Comparison of ENCODE assay signal across 19 cellular contexts in the genomic region with DNA sequence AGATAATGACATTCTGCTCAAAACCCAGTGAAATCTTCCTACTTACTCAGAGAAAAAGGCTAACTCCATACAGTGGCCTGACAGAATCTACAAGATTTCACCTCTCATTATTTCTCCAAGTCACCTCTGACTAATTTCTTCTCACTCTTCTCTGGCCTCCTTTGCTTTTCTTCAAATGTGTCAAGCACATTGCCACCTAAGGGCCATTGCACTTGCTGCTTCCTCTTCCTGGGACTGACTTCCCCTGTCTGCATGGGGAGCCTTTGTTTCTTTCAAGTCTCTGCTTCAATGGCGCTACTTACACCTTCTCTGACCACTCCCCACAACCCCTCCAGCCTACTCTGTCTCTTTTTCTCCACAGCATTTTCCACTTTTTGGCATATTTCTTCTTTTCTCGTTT. TPM values are rescaled to one million over a fixed set of nuclear protein-coding genes. Genes with fewer than 3 reads are reported as not detected.
DNase-seq lines count a peak whose midpoint lies in the region; ATAC-seq, FAIRE-seq and TF ChIP-seq lines count a peak whose summit lies in the region.
"Had no signal": no experiment of that assay in that cellular context is flagged by ENCODE, and none has a peak within 500 bp of the region (broad histone marks: within the 10 kb centered on the region; RNA-seq: fewer than 3 reads in every experiment).

No MANE protein-coding gene starts in this region.

- no peak overlapping the region for H3K27ac ChIP-seq in GM12878 (ENCODE audit: control insufficient read depth, insufficient read depth)

- peaks cover 2 to 4% of the 10 kb centered on the region in 2 donors for H3K36me3 Mint-ChIP-seq in activated T-cell treated with anti-CD3 and anti-CD28 coated beads, Interleukin-2, amount 50 U/mL, for 72 hours (ENCODE audit: insufficient read depth in 2 of 2)
- H3K36me3 Mint-ChIP-seq in stimulated activated effector memory CD8-positive, alpha-beta T cell treated with anti-CD3 and anti-CD28 coated beads, Interleukin-12 subunit alpha, Interleukin-12 subunit beta, amount 100 ng/mL, for 72 hours, result no peaks in the 10 kb centered on the region
- peaks cover 0 to 10% (median 4%) of the 10 kb centered on the region in 3 donors for H3K36me3 Mint-ChIP-seq in immature natural killer cell

- no TSS peak for BruUV-seq in GM12878 (replicated peaks; lab: Mats Ljungman, UMichigan)

- WGBS in GM12878 (ENCODE audit: insufficient coverage, insufficient replicate concordance, low lambda C conversion rate, missing lambda C conversion rate), result 61% methylated on average over 2 of the region's 2 CpGs

- TF ChIP-seq CTCF in GM12878 (IDR thresholded peaks at IDR 0.05 in 2 of 3, conservative IDR thresholded peaks at IDR 0.05 in 1 of 3; ENCODE audit: control insufficient read depth in 2 of 3, extremely low read depth in 1 of 3, insufficient read depth in 1 of 3, low read depth in 3 of 3, low read length in 3 of 3), result no peak

- H3K36me3 ChIP-seq in GM12878 (ENCODE audit: control insufficient read depth in 2 of 2, insufficient read depth in 2 of 2, low read length in 1 of 2), result no peaks in the 10 kb centered on the region
- H3K36me3 ChIP-seq: HAP-1 had no signal

- H3K4me3 Mint-ChIP-seq in activated T-cell treated with anti-CD3 and anti-CD28 coated beads, Interleukin-2, amount 50 U/mL, for 72 hours, result no peak overlapping the region
- H3K4me3 Mint-ChIP-seq in stimulated activated effector memory CD8-positive, alpha-beta T cell treated with anti-CD3 and anti-CD28 coated beads, Interleukin-12 subunit alpha, Interleukin-12 subunit beta, amount 100 ng/mL, for 72 hours, result no peak overlapping the region
- H3K4me3 Mint-ChIP-seq in immature natural killer cell, result no peak overlapping the region
- H3K4me3 Mint-ChIP-seq: CD14-positive monocyte had no signal

- no peaks in the 10 kb centered on the region for H3K27me3 Mint-ChIP-seq in activated T-cell treated with anti-CD3 and anti-CD28 coated beads, Interleukin-2, amount 50 U/mL, for 72 hours (ENCODE audit: low read depth)
- H3K27me3 Mint-ChIP-seq in immature natural killer cell (ENCODE audit: low read depth in 3 of 3), result peaks cover 0 to 2% (median 0%) of the 10 kb centered on the region in 3 donors

- H3K4me3 ChIP-seq in GM12878, result no peak overlapping the region
- H3K4me3 ChIP-seq: HAP-1 had no signal

- TF ChIP-seq EP300 in GM12878 (IDR thresholded peaks at IDR 0.05; ENCODE audit: borderline replicate concordance in 1 of 2, control insufficient read depth in 1 of 2, low read depth in 2 of 2, low read length in 2 of 2), result no peak

- FAIRE-seq in GM12878 (lab: Jason Lieb, UNC), result no peak

- no peak overlapping the region for H3K9ac ChIP-seq in GM12878 (ENCODE audit: control insufficient read depth, insufficient read depth, low read length)

- no peak overlapping the region for H3K27ac Mint-ChIP-seq in activated T-cell treated with anti-CD3 and anti-CD28 coated beads, Interleukin-2, amount 50 U/mL, for 72 hours
- H3K27ac Mint-ChIP-seq in stimulated activated effector memory CD8-positive, alpha-beta T cell treated with anti-CD3 and anti-CD28 coated beads, Interleukin-12 subunit alpha, Interleukin-12 subunit beta, amount 100 ng/mL, for 72 hours, result no peak overlapping the region
- no peak overlapping the region for H3K27ac Mint-ChIP-seq in immature natural killer cell
- H3K27ac Mint-ChIP-seq: CD14-positive monocyte had no signal

- in situ Hi-C loops in GM12878 (cut with MboI), result loop anchor here (25.0 kb wide), 1 partner anchor 1521 kb away; a partner anchor contains a TSS

- peaks cover 23% of the 10 kb centered on the region for H3K4me1 Mint-ChIP-seq in activated T-cell treated with anti-CD3 and anti-CD28 coated beads, Interleukin-2, amount 50 U/mL, for 72 hours (ENCODE audit: low read depth)
- H3K4me1 Mint-ChIP-seq in stimulated activated effector memory CD8-positive, alpha-beta T cell treated with anti-CD3 and anti-CD28 coated beads, Interleukin-12 subunit alpha, Interleukin-12 subunit beta, amount 100 ng/mL, for 72 hours, result peaks cover 18% of the 10 kb centered on the region
- H3K4me1 Mint-ChIP-seq in immature natural killer cell, result peaks cover 24 to 33% of the 10 kb centered on the region in 2 donors

- TF ChIP-seq RAD21 in GM12878 (IDR thresholded peaks at IDR 0.05; ENCODE audit: insufficient read depth, low read depth, low read length), result no peak

- SMC1A ChIA-PET in GM12878 (lab: Charles Lee; ENCODE audit: uncharacterized antibody, unreplicated experiment), result interaction anchor here (1.3 to 9.9 kb wide), 6 partner anchors 10 to 35 kb away, joined by 3 to 152 read pairs (median 6); a partner anchor contains a TSS

- peaks cover 0 to 5% of the 10 kb centered on the region in 2 donors for H3K9me3 Mint-ChIP-seq in activated T-cell treated with anti-CD3 and anti-CD28 coated beads, Interleukin-2, amount 50 U/mL, for 72 hours
- H3K9me3 Mint-ChIP-seq in stimulated activated effector memory CD8-positive, alpha-beta T cell treated with anti-CD3 and anti-CD28 coated beads, Interleukin-12 subunit alpha, Interleukin-12 subunit beta, amount 100 ng/mL, for 72 hours, result peaks cover 4% of the 10 kb centered on the region
- H3K9me3 Mint-ChIP-seq in immature natural killer cell, result no peaks in the 10 kb centered on the region

- TF ChIP-seq POLR2A in GM12878 (IDR thresholded peaks at IDR 0.05; ENCODE audit: low read depth, low read length), result no peak

- CTCF ChIA-PET in GM12878 (lab: Yijun Ruan, JAX), result interaction anchor here (1.5 to 1.6 kb wide), 2 partner anchors 10 to 13 kb away, joined by 4 to 6 read pairs; no protein-coding TSS in a partner anchor

- H3K79me2 ChIP-seq in GM12878 (ENCODE audit: control insufficient read depth, insufficient read depth, low read length), result no peaks in the 10 kb centered on the region

- H2AFZ ChIP-seq in GM12878 (ENCODE audit: control insufficient read depth, low read depth, low read length), result no peak overlapping the region

- no peak overlapping the region for H3K4me2 ChIP-seq in GM12878 (ENCODE audit: control insufficient read depth, insufficient read depth)

- RAD21 ChIA-PET in GM12878 (lab: Charles Lee; ENCODE audit: unreplicated experiment), result no interaction called here

- POLR2A ChIA-PET in GM12878 (lab: Charles Lee), result interaction anchor here (0.9 to 1.0 kb wide), 2 partner anchors 13 to 35 kb away, joined by 3 read pairs; no protein-coding TSS in a partner anchor

- H3K9me3 ChIP-seq in GM12878 (replicated peaks; ENCODE audit: control insufficient read depth, insufficient read depth, low read length), result peaks cover 1% of the 10 kb centered on the region; the same call in 1 of the 3 replicates
- H3K9me3 ChIP-seq: HAP-1 had no signal

- ATAC-seq in activated T-cell treated with anti-CD3 and anti-CD28 coated beads, Interleukin-2, amount 50 U/mL, for 72 hours (replicated peaks in 1 of 2), result peak; percentile 52 to 54
- ATAC-seq in GM12878, result peak; percentile 38
- ATAC-seq in stimulated activated effector memory CD8-positive, alpha-beta T cell treated with anti-CD3 and anti-CD28 coated beads, Interleukin-12 subunit alpha, Interleukin-12 subunit beta, amount 100 ng/mL, for 72 hours, result peak; percentile 75
- no peak for ATAC-seq in GM21390 (IDR thresholded peaks at IDR 0.05; ENCODE audit: unreplicated experiment)
- ATAC-seq: SK-N-SH treated with all-trans-retinoic acid at 6 μM for 48 hours had no signal

- peaks cover 7% of the 10 kb centered on the region for H3K4me1 ChIP-seq in GM12878 (ENCODE audit: control insufficient read depth, insufficient read depth, low read length)
- H3K4me1 ChIP-seq: HAP-1 had no signal

- intact Hi-C loops in GM12878 (cut with micrococcal nuclease; ENCODE audit: unreplicated experiment), result no loop called here

- no peaks in the 10 kb centered on the region for H3K27me3 ChIP-seq in GM12878 (replicated peaks in 1 of 2; ENCODE audit: control insufficient read depth in 2 of 2, insufficient read depth in 2 of 2, low read length in 1 of 2)

- H4K20me1 ChIP-seq in GM12878 (ENCODE audit: control insufficient read depth, insufficient read depth), result no peaks in the 10 kb centered on the region

- DNase-seq in activated T-cell treated with anti-CD3 and anti-CD28 coated beads, Interleukin-2, amount 50 U/mL, for 72 hours, result no peak
- no peak for DNase-seq in activated T-cell treated with anti-CD3 and anti-CD28 coated beads, Interleukin-2, amount 50 U/mL, for 48 hours
- DNase-seq in Kasumi-1 (lab: John Stamatoyannopoulos, UW) (peak; percentile 23 to 37), GM12878 (ENCODE audit: low read depth, low spot score) (no peak), immature natural killer cell (no peak)
- DNase-seq in stimulated activated effector memory CD8-positive, alpha-beta T cell treated with anti-CD3 and anti-CD28 coated beads, Interleukin-12 subunit alpha, Interleukin-12 subunit beta, amount 100 ng/mL, for 72 hours (ENCODE audit: low spot score in 2 of 2), result no peak
- DNase-seq: COR-L47, DMS153, EL, NCI-H1092, NCI-H146, NCI-H2081 treated with DMSO at 0.1 percent for 48 hours, NCI-H524, SHP77 treated with DMSO at 0.1 percent for 48 hours had no signal

RNA-seq across cellular contexts. Expression of a gene that starts 36.0 kb away (rescaled TPM):
- under 1 TPM; 0.46 to 0.49 TPM for total RNA-seq in activated T-cell treated with anti-CD3 and anti-CD28 coated beads, Interleukin-2, amount 50 U/mL, for 72 hours
- 13.4 and 13.7 TPM in 2 replicates for total RNA-seq in GM12878 (2013; cell fraction: nucleolus; rRNA removed)
- total RNA-seq in GM12878 (2014; rRNA removed) (5.5 and 7.3 TPM in 2 replicates), GM12878 (2014; rRNA removed; fragmentation: Illumina TruSeq; extraction: Trizol) (9.2 and 11.2 TPM in 2 replicates), GM12878 (2021) (6.7 and 7.4 TPM in 2 replicates)
- 2.4 TPM for polyA plus RNA-seq in GM12878 (2011; ENCODE audit: low read depth)
- polyA plus RNA-seq in GM12878 (2011; rRNA removed) (8.9 and 13.9 TPM in 2 replicates), GM12878 (2014; fragmentation: Illumina TruSeq; extraction: Trizol) (12.5 and 14.0 TPM in 2 replicates), GM12878 (2014; fragmentation: Nextera tagmentation; extraction: Ambion mirVana) (10 to 100 TPM; 13.5 to 17.3 TPM), GM12878 (2014; rRNA removed) (8.0 and 10.1 TPM in 2 replicates), GM12878 (2016; fragmentation: Nextera tagmentation; extraction: Ambion mirVana) (10 to 100 TPM; 13.8 to 14.2 TPM), immature natural killer cell (1 to 10 TPM in 1 of 3 donors, under 1 TPM in 1, not detected in 1; 0.40 to 1.3 TPM)
- 5.3 TPM in 2 replicates for polyA plus RNA-seq in GM12878 (2011; cell fraction: cytosol; rRNA removed)
- polyA plus RNA-seq in GM12878 (2011; cell fraction: nucleus; rRNA removed), result 3.0 and 3.8 TPM in 2 replicates
- 1.4 and 1.9 TPM in 2 replicates for polyA plus RNA-seq in GM12878 (2012)
- polyA minus RNA-seq in GM12878 (2011; rRNA and poly(A)+ RNA removed), result 5.7 and 9.3 TPM in 2 replicates
- 3.4 TPM in 1 of 2 replicates, not detected in the other for polyA minus RNA-seq in GM12878 (2011; cell fraction: cytosol; rRNA and poly(A)+ RNA removed)
- 1.6 and 2.2 TPM in 2 replicates for polyA minus RNA-seq in GM12878 (2011; cell fraction: nucleus; rRNA and poly(A)+ RNA removed)
- total RNA-seq: RPMI7951 had no signal
- polyA plus RNA-seq: CD14-positive monocyte had no signal

Comparison
In these comparisons a context has a peak if more than half of its experiments do, and no peak if none do; other contexts are left out.
1. DNase-seq: peak in Kasumi-1 (2 of 2); none in activated T-cell treated with anti-CD3 and anti-CD28 coated beads, Interleukin-2, amount 50 U/mL, for 72 hours (0 of 2), activated T-cell treated with anti-CD3 and anti-CD28 coated beads, Interleukin-2, amount 50 U/mL, for 48 hours (0 of 2), GM12878 (single experiment), stimulated activated effector memory CD8-positive, alpha-beta T cell treated with anti-CD3 and anti-CD28 coated beads, Interleukin-12 subunit alpha, Interleukin-12 subunit beta, amount 100 ng/mL, for 72 hours (0 of 2) and immature natural killer cell (0 of 3).
2. RNA of a gene that starts 36.0 kb away (total RNA-seq): 5.5 to 13.7 TPM in GM12878; 0.46 to 0.49 TPM in activated T-cell treated with anti-CD3 and anti-CD28 coated beads, Interleukin-2, amount 50 U/mL, for 72 hours; every median in the first group is over 4 times any median in the second.